ENCODE assay signal across 15 cellular contexts in the genomic region with DNA sequence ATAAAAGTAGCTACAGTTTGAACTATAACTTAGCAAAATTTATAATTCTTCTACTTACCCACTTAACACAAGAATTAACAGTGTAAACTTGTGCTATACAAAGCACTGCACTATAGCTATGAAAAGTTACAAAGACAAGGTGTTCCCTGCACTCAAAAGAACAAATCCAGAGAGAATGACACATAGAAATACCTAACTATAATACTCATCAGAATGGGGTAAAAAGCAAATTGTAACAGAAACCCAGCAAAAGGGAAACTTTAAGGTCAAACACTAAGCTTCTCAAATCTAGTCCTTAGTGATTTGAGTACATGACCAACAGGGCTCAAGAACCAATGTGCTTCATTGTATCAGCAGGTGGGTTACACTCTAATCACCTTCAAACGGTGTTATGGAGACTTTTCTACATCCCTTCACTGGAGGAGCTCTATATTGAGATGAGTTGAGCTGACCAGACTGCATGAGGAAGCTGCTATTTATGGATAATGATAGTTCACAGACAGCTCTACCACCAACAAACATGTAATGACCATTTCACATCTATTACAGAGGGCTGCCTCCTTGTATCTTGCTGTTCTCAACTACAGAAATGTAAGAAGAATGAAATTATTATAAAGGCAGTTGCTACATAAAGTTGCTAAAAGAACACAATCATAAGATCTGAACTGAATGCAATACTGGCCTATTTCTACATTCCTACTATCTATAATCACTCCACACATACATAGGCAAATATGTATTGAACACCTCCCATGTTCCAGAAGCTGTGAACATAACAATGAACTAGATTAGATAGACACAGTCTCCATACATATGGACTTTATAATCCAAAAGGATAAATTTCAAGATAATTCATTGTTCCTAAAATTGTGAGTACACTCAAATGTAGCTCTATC. TPM values are rescaled to one million over a fixed set of nuclear protein-coding genes. Genes with fewer than 3 reads are reported as not detected.
DNase-seq lines count a peak whose midpoint lies in the region; ATAC-seq, FAIRE-seq and TF ChIP-seq lines count a peak whose summit lies in the region.
"Had no signal": no experiment of that assay in that cellular context is flagged by ENCODE, and none has a peak within 500 bp of the region (broad histone marks: within the 10 kb centered on the region; RNA-seq: fewer than 3 reads in every experiment).

No MANE protein-coding gene starts in this region.

- POLR2A ChIA-PET in GM12878 (lab: Charles Lee) = interaction anchor here (0.7 to 1.2 kb wide), 4 partner anchors 8 to 399 kb away, joined by 3 to 4 read pairs (median 4); a partner anchor contains a TSS

- no TSS peak for BruUV-seq in GM12878 (replicated peaks; lab: Mats Ljungman, UMichigan)

- H3K4me3 ChIP-seq in GM12878 = no peak overlapping the region
- H3K4me3 ChIP-seq in uterus = no peak overlapping the region
- H3K4me3 ChIP-seq: prostate gland had no signal

- H3K4me1 ChIP-seq in GM12878 (ENCODE audit: control insufficient read depth, insufficient read depth, low read length) (no peaks in the 10 kb centered on the region), uterus (no peaks in the 10 kb centered on the region)
- H3K4me1 ChIP-seq: prostate gland had no signal

- no peak overlapping the region for H2AFZ ChIP-seq in GM12878 (ENCODE audit: control insufficient read depth, low read depth, low read length)

- no peak for TF ChIP-seq RAD21 in GM12878 (IDR thresholded peaks at IDR 0.05; ENCODE audit: insufficient read depth, low read depth, low read length)

- H3K4me2 ChIP-seq in GM12878 (ENCODE audit: control insufficient read depth, insufficient read depth) = no peak overlapping the region

- CTCF ChIA-PET in GM12878 (lab: Yijun Ruan, JAX) = interaction anchor here (0.7 to 1.4 kb wide), 5 partner anchors 10 to 139 kb away, joined by 3 to 7 read pairs (median 4); no protein-coding TSS in a partner anchor

- 36% methylated on average over 1 of the region's 1 CpG for WGBS in GM12878 (ENCODE audit: insufficient coverage, insufficient replicate concordance, low lambda C conversion rate, missing lambda C conversion rate)

- no peak for TF ChIP-seq POLR2A in GM12878 (IDR thresholded peaks at IDR 0.05; ENCODE audit: low read depth, low read length)
- no peak for TF ChIP-seq POLR2A in GM12891 (IDR thresholded peaks at IDR 0.05; ENCODE audit: low read depth, low read length)
- no peak for TF ChIP-seq POLR2A in uterus (IDR thresholded peaks at IDR 0.05)

- RAD21 ChIA-PET in GM12878 (lab: Charles Lee; ENCODE audit: unreplicated experiment) = interaction anchor here (0.8 to 1.4 kb wide), 10 partner anchors 9 to 140 kb away, joined by 3 to 5 read pairs (median 3); no protein-coding TSS in a partner anchor

- no peak for TF ChIP-seq EP300 in GM12878 (IDR thresholded peaks at IDR 0.05; ENCODE audit: borderline replicate concordance in 1 of 2, control insufficient read depth in 1 of 2, low read depth in 2 of 2, low read length in 2 of 2)

- H3K79me2 ChIP-seq in GM12878 (ENCODE audit: control insufficient read depth, insufficient read depth, low read length) = peaks cover 12% of the 10 kb centered on the region

- FAIRE-seq in GM12878 (lab: Jason Lieb, UNC) (no peak), GM12891 (lab: Jason Lieb, UNC) (no peak)

- DNase-seq in AG08396 (ENCODE audit: low spot score) (peak; percentile 27), HS-27A (ENCODE audit: low read depth) (peak; percentile 14), GM12878 (ENCODE audit: low read depth, low spot score) (no peak), iris pigment epithelial cell (ENCODE audit: low read depth) (peak; percentile 68), GM12891 (ENCODE audit: insufficient read length, low spot score) (no peak), uterus (no peak), mesenteric fat pad (ENCODE audit: low spot score) (no peak)
- no peak for DNase-seq in activated effector memory CD4-positive, alpha-beta T cell treated with Interleukin-2 at 50 U/mL for 16 hours
- DNase-seq: activated CD4-positive, alpha-beta T cell treated with anti-CD3 and anti-CD28 coated beads, Interleukin-2, amount 10 ng/mL, durations not matched to agents 24 days and 14 days; activated T-cell treated with anti-CD3 and anti-CD28 coated beads, Interleukin-2, amount 50 U/mL, for 72 hours; anterior cingulate cortex; DMS53; NCI-H446 treated with DMSO at 0.1 percent for 48 hours; T-helper 17 cell had no signal

- in situ Hi-C loops in GM12878 (cut with MboI) = no loop called here

- H3K9me3 ChIP-seq in GM12878 (replicated peaks; ENCODE audit: control insufficient read depth, insufficient read depth, low read length) (no peaks in the 10 kb centered on the region), uterus (no peaks in the 10 kb centered on the region)
- H3K9me3 ChIP-seq: prostate gland had no signal

- H3K27me3 ChIP-seq in GM12878 (replicated peaks in 1 of 2; ENCODE audit: control insufficient read depth in 2 of 2, insufficient read depth in 2 of 2, low read length in 1 of 2) (no peaks in the 10 kb centered on the region), uterus (no peaks in the 10 kb centered on the region)

- no peaks in the 10 kb centered on the region for H3K36me3 ChIP-seq in GM12878 (ENCODE audit: control insufficient read depth in 2 of 2, insufficient read depth in 2 of 2, low read length in 1 of 2)
- no peaks in the 10 kb centered on the region for H3K36me3 ChIP-seq in uterus
- H3K36me3 ChIP-seq: prostate gland had no signal

- H4K20me1 ChIP-seq in GM12878 (ENCODE audit: control insufficient read depth, insufficient read depth) = no peaks in the 10 kb centered on the region

- peak; percentile 54 for ATAC-seq in GM12878
- ATAC-seq: activated T-cell treated with anti-CD3 and anti-CD28 coated beads, Interleukin-2, amount 50 U/mL, for 72 hours; T-helper 17 cell had no signal

- TF ChIP-seq CTCF in GM12878 (IDR thresholded peaks at IDR 0.05 in 2 of 3, conservative IDR thresholded peaks at IDR 0.05 in 1 of 3; ENCODE audit: control insufficient read depth in 2 of 3, extremely low read depth in 1 of 3, insufficient read depth in 1 of 3, low read depth in 3 of 3, low read length in 3 of 3) (no peak), uterus (IDR thresholded peaks at IDR 0.05) (no peak)

- no peak overlapping the region for H3K9ac ChIP-seq in GM12878 (ENCODE audit: control insufficient read depth, insufficient read depth, low read length)

- intact Hi-C loops in GM12878 (cut with micrococcal nuclease; ENCODE audit: unreplicated experiment) = no loop called here
- intact Hi-C loops in uterus (cut with DNase I; ENCODE audit: low total_unique reads) = no loop called here

- no peak overlapping the region for H3K27ac ChIP-seq in GM12878 (ENCODE audit: control insufficient read depth, insufficient read depth)
- H3K27ac ChIP-seq in uterus = no peak overlapping the region
- H3K27ac ChIP-seq: prostate gland had no signal

- SMC1A ChIA-PET in GM12878 (lab: Charles Lee; ENCODE audit: uncharacterized antibody, unreplicated experiment) = interaction anchor here (1.0 to 2.3 kb wide), 18 partner anchors 8 to 160 kb away, joined by 3 to 9 read pairs (median 4); no protein-coding TSS in a partner anchor

TF ChIP-seq in GM12878, 131 proteins besides CTCF, POLR2A, EP300 and RAD21 (continues in another document):
- TF ChIP-seq CHD4 (IDR thresholded peaks at IDR 0.05) (no peak), FOS (IDR thresholded peaks at IDR 0.05; ENCODE audit: borderline replicate concordance, extremely low read depth, insufficient read length) (no peak), LARP7 (IDR thresholded peaks at IDR 0.05) (no peak), CHD2 (IDR thresholded peaks at IDR 0.05; ENCODE audit: borderline replicate concordance, low read depth, low read length) (no peak), ZNF24 (IDR thresholded peaks at IDR 0.05) (no peak)

TF ChIP-seq in GM12891, 5 proteins besides CTCF, POLR2A, EP300 and RAD21:
- no peak for TF ChIP-seq POU2F2 (IDR thresholded peaks at IDR 0.05; ENCODE audit: low read depth, low read length)
- no peak for TF ChIP-seq SPI1 (IDR thresholded peaks at IDR 0.05; ENCODE audit: low read depth, low read length)
- TF ChIP-seq POLR2AphosphoS5 (IDR thresholded peaks at IDR 0.05; ENCODE audit: low read depth, low read length) = no peak
- no peak for TF ChIP-seq PAX5 (IDR thresholded peaks at IDR 0.05; ENCODE audit: insufficient read depth, low read length, severe bottlenecking)
- TF ChIP-seq TAF1 (IDR thresholded peaks at IDR 0.05; ENCODE audit: low read depth, low read length) = no peak

RNA-seq across cellular contexts. Expression of a gene that starts 47.6 kb away (rescaled TPM):
- 13.1 and 13.7 TPM in 2 replicates for total RNA-seq in GM12878 (2013; cell fraction: nucleolus; rRNA removed)
- 17.5 and 18.8 TPM in 2 replicates for total RNA-seq in GM12878 (2014; rRNA removed)
- total RNA-seq in GM12878 (2014; rRNA removed; fragmentation: Illumina TruSeq; extraction: Trizol) = 20.7 and 21.6 TPM in 2 replicates
- 24.6 and 27.0 TPM in 2 replicates for total RNA-seq in GM12878 (2021)
- 4.1 TPM for polyA plus RNA-seq in GM12878 (2011; ENCODE audit: low read depth)
- 18.2 and 28.3 TPM in 2 replicates for polyA plus RNA-seq in GM12878 (2011; rRNA removed)
- polyA plus RNA-seq in GM12878 (2011; cell fraction: cytosol; rRNA removed) = 11.8 and 12.6 TPM in 2 replicates
- polyA plus RNA-seq in GM12878 (2011; cell fraction: nucleus; rRNA removed) = 9.0 and 11.0 TPM in 2 replicates
- 5.6 and 5.7 TPM in 2 replicates for polyA plus RNA-seq in GM12878 (2012)
- polyA plus RNA-seq in GM12878 (2014; fragmentation: Illumina TruSeq; extraction: Trizol) = 21.4 and 29.7 TPM in 2 replicates
- 1 to 10 TPM; 4.8 to 7.4 TPM for polyA plus RNA-seq in GM12878 (2014; fragmentation: Nextera tagmentation; extraction: Ambion mirVana)
- polyA plus RNA-seq in GM12878 (2014; rRNA removed) = 15.2 and 15.3 TPM in 2 replicates
- polyA plus RNA-seq in GM12878 (2016; fragmentation: Nextera tagmentation; extraction: Ambion mirVana) = 10 to 100 TPM; 22.5 to 24.7 TPM
- polyA minus RNA-seq in GM12878 (2011; rRNA and poly(A)+ RNA removed) = 23.2 and 31.1 TPM in 2 replicates
- polyA minus RNA-seq in GM12878 (2011; cell fraction: cytosol; rRNA and poly(A)+ RNA removed) = 9.0 and 12.0 TPM in 2 replicates
- polyA minus RNA-seq in GM12878 (2011; cell fraction: nucleus; rRNA and poly(A)+ RNA removed) = 7.3 and 12.7 TPM in 2 replicates
- polyA plus RNA-seq in GM12891 (2012; ENCODE audit: low read depth, missing spikeins) = 5.9 TPM
- total RNA-seq in uterus = 10 to 100 TPM; 23.5 to 83.7 (median 38.3) TPM
- total RNA-seq in mesenteric fat pad = 72.6 TPM

Comparison
In these comparisons a context has a peak if more than half of its experiments do, and no peak if none do; other contexts are left out.
1. DNase-seq: peak in AG08396 (single experiment), HS-27A (single experiment) and iris pigment epithelial cell (single experiment); none in GM12878 (single experiment), GM12891 (single experiment), uterus (0 of 2), mesenteric fat pad (single experiment) and activated effector memory CD4-positive, alpha-beta T cell treated with Interleukin-2 at 50 U/mL for 16 hours (single experiment).